Comparison of ENCODE assay signal across 8 cellular contexts in the genomic region with DNA sequence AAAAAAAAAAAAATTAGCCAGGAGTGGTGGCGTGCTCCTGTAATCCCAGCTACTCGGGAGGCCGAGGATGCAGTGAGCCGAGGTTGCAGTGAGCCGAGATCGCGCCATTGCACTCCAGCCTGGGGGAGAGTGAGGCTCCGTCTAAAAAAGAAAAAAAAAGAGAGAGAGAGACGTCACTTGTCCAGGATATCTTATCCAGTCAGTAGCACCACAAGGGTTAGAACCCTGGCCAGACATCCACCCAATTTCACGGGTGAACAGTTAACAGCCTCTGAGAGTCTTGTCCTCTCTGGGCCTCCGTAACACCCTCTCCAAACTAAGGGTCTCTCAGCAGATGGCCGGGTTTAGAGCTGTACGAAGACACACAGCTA. TPM values are rescaled to one million over a fixed set of nuclear protein-coding genes. Genes with fewer than 3 reads are reported as not detected.
A peak's percentile ranks its signal among the peaks of the same experiment; 100 is the strongest.
DNase-seq lines count a peak whose midpoint lies in the region; ATAC-seq, FAIRE-seq and TF ChIP-seq lines count a peak whose summit lies in the region.

No MANE protein-coding gene starts in this region.

- H3K4me1 ChIP-seq in breast epithelium (peaks cover 11 to 40% of the 10 kb centered on the region in 2 donors), mucosa of stomach (ENCODE audit: control insufficient read depth, insufficient read depth, low read length) (peaks cover 20% of the 10 kb centered on the region)

- ATAC-seq in HG02981 (IDR thresholded peaks at IDR 0.05; ENCODE audit: unreplicated experiment) (peak; percentile 9), GM18498 (IDR thresholded peaks at IDR 0.05; ENCODE audit: unreplicated experiment) (no peak)

- no peaks in the 10 kb centered on the region for H3K9me3 ChIP-seq in breast epithelium
- no peaks in the 10 kb centered on the region for H3K9me3 ChIP-seq in mucosa of stomach (ENCODE audit: control insufficient read depth, low read length)

- POLR2A ChIA-PET in AG04449 (lab: Yijun Ruan, JAX): interaction anchor here (0.6 to 1.4 kb wide), 8 partner anchors 14 to 170 kb away, joined by 3 to 4 read pairs (median 3); no protein-coding TSS in a partner anchor

- peak overlapping the region; percentile 98 for H3K4me3 ChIP-seq in AG04449 (ENCODE audit: low read depth, low read length)
- H3K4me3 ChIP-seq in breast epithelium: peak overlapping the region; percentile 96 to 100 (median 97)
- H3K4me3 ChIP-seq in mucosa of stomach (ENCODE audit: low read length): peak overlapping the region; percentile 95

- TF ChIP-seq CTCF in AG04449 (IDR thresholded peaks at IDR 0.05; ENCODE audit: insufficient read depth, low read length, missing control alignments) (no peak), breast epithelium (IDR thresholded peaks at IDR 0.05) (no peak), D721Med (IDR thresholded peaks at IDR 0.05; ENCODE audit: insufficient read depth, missing control alignments) (no peak)

- DNase-seq in AG04449 (ENCODE audit: low read depth, low spot score): no peak
- no peak for DNase-seq in breast epithelium (ENCODE audit: low spot score in 2 of 2)
- DNase-seq in NK-92 (lab: John Stamatoyannopoulos, UW; ENCODE audit: unreplicated experiment): no peak
- no peak for DNase-seq in DMS114 treated with DMSO at 0.1 percent for 48 hours (lab: John Stamatoyannopoulos, UW; ENCODE audit: unreplicated experiment)
- no peak for DNase-seq in D721Med (ENCODE audit: insufficient read length, low spot score)

- intact Hi-C loops in breast epithelium (cut with DNase I; ENCODE audit: low total_unique reads): no loop called here

- TF ChIP-seq POLR2A in breast epithelium (IDR thresholded peaks at IDR 0.05): no peak

- FAIRE-seq in D721Med (lab: Jason Lieb, UNC): no peak

- CTCF ChIA-PET in AG04449 (lab: Yijun Ruan, JAX): interaction anchor here (0.6 to 12.8 kb wide), 7 partner anchors 22 to 366 kb away, joined by 3 to 208 read pairs (median 5); a partner anchor contains a TSS

- H3K27me3 ChIP-seq in breast epithelium (no peaks in the 10 kb centered on the region), mucosa of stomach (ENCODE audit: control insufficient read depth, insufficient read depth, low read length) (no peaks in the 10 kb centered on the region)

- peak overlapping the region; percentile 91 for H3K9ac ChIP-seq in mucosa of stomach (ENCODE audit: low read length)

- H3K36me3 ChIP-seq in breast epithelium (no peaks in the 10 kb centered on the region), mucosa of stomach (ENCODE audit: control insufficient read depth, insufficient read depth, low read length) (no peaks in the 10 kb centered on the region)

- H3K27ac ChIP-seq in breast epithelium: peak overlapping the region; percentile 90 to 91

RNA-seq across cellular contexts. Expression of a gene that starts 0.9 kb away (rescaled TPM):
- total RNA-seq in breast epithelium: 10 to 100 TPM; 42.0 to 70.5 (median 60.2) TPM

RNA-seq across cellular contexts. Expression of a gene that starts 8.4 kb away (rescaled TPM):
- total RNA-seq in breast epithelium: 10 to 100 TPM in 1 of 3 donors, under 1 TPM in 1, not detected in 1; 0.48 to 10.7 TPM

RNA-seq across cellular contexts. Expression of a gene that starts 12.2 kb away (rescaled TPM):
- total RNA-seq in breast epithelium: not detected

RNA-seq across cellular contexts. Expression of a gene that starts 39.9 kb away (rescaled TPM):
- 100 to 1,000 TPM in 1 of 3 donors, 10 to 100 TPM in 2; 59.0 to 285 (median 78.7) TPM for total RNA-seq in breast epithelium

RNA-seq across cellular contexts. Expression of a gene that starts 47.0 kb away (rescaled TPM):
- total RNA-seq in breast epithelium: 10 to 100 TPM in 1 of 3 donors, 1 to 10 TPM in 2; 5.8 to 12.5 (median 8.2) TPM
